In the genomic region with DNA sequence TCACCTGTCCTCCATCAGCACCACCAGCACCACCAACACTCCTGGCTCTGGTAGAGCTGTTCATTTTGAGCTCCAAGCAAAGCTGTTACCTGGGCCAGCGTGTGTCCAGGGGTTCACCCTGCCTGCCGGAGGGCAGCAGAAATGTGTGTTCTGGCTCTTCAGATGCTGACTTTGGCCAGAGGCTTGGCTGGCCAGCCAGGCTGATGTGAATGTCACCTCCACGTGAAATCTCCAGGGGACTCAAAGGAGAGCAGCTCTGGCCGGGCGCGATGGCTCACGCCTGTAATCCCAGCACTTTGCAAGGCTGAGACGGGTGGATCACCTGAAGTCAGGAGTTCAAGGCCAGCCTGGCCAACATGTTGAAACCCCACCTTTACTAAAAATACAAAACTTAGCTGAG, we compare ENCODE assay signal across 20 cellular contexts. TPM values are rescaled to one million over a fixed set of nuclear protein-coding genes. Genes with fewer than 3 reads are reported as not detected.
DNase-seq lines count a peak whose midpoint lies in the region; FAIRE-seq and TF ChIP-seq lines count a peak whose summit lies in the region.
"Had no signal": no experiment of that assay in that cellular context is flagged by ENCODE, and none has a peak within 500 bp of the region (broad histone marks: within the 10 kb centered on the region; RNA-seq: fewer than 3 reads in every experiment).

No MANE protein-coding gene starts in this region.

- H3K18ac ChIP-seq in H9 (ENCODE audit: insufficient read length, low read depth, low read length): no peak overlapping the region
- no peak overlapping the region for H3K18ac ChIP-seq in H1 (ENCODE audit: extremely low read depth, low read length)

- H3K23me2 ChIP-seq in H9 (ENCODE audit: insufficient read length, low read depth, low read length, poor library complexity, severe bottlenecking): no peaks in the 10 kb centered on the region
- no peaks in the 10 kb centered on the region for H3K23me2 ChIP-seq in H1 (ENCODE audit: low read depth, low read length)

- H2AK5ac ChIP-seq in H9 (ENCODE audit: insufficient read length, low read length) (no peak overlapping the region), H1 (ENCODE audit: low read depth, low read length) (no peak overlapping the region)

- H2BK5ac ChIP-seq in H9 (ENCODE audit: insufficient read length, low read length) (no peak overlapping the region), H1 (ENCODE audit: low read depth, low read length) (no peak overlapping the region)

- H3T11ph ChIP-seq in H9 (ENCODE audit: low read length): no peak overlapping the region

- TF ChIP-seq EP300 in H1 (IDR thresholded peaks at IDR 0.05; ENCODE audit: borderline replicate concordance in 1 of 2, low read depth in 2 of 2, low read length in 2 of 2): no peak

- H3K27ac ChIP-seq in BLaER1 treated with 17β-estradiol and CSF1 and Interleukin-3, amounts not matched to agents 10 nM and 100 nM: peak overlapping the region in 1 of 11 experiments; percentile 89; a peak in 1 of 22 replicates
- H3K27ac ChIP-seq in H9 (ENCODE audit: insufficient read length, low read depth, low read length) (no peak overlapping the region), H1 (ENCODE audit: low read depth, low read length) (no peak overlapping the region)
- H3K27ac ChIP-seq: HL-60, RWPE1, SJCRH30 had no signal

- H3K56ac ChIP-seq in H9 (ENCODE audit: insufficient read length, low read depth, low read length): no peak overlapping the region
- no peak overlapping the region for H3K56ac ChIP-seq in H1 (replicated peaks; ENCODE audit: insufficient read length, low read depth, low read length)

- FAIRE-seq in H1 (lab: Jason Lieb, UNC): no peak
- FAIRE-seq: HTR-8/SVneo had no signal

- H2BK120ac ChIP-seq in H9 (ENCODE audit: low read depth, low read length, poor library complexity, severe bottlenecking) (no peak overlapping the region), H1 (replicated peaks; ENCODE audit: low read depth, low read length) (no peak overlapping the region)

- H3K4me2 ChIP-seq in BLaER1 treated with 17β-estradiol and CSF1 and Interleukin-3, amounts not matched to agents 10 nM and 100 nM: peak overlapping the region in 9 of 11 experiments; percentile 73 to 93 (median 90); a peak in 15 of 22 replicates
- no peak overlapping the region for H3K4me2 ChIP-seq in H9 (ENCODE audit: insufficient read depth, insufficient read length, low read length)
- H3K4me2 ChIP-seq in H1 (ENCODE audit: insufficient read depth in 1 of 2, low read depth in 2 of 2, low read length in 2 of 2): no peak overlapping the region

- CTCF ChIA-PET in H1 (lab: Charles Lee; ENCODE audit: partially characterized antibody): interaction anchor here (0.6 to 17.4 kb wide), 11 partner anchors 8 to 354 kb away, joined by 3 to 367 read pairs (median 9); no protein-coding TSS in a partner anchor

- H4K8ac ChIP-seq in H9 (replicated peaks; ENCODE audit: insufficient read length, low read depth, low read length) (no peak overlapping the region), H1 (ENCODE audit: extremely low read depth, insufficient read depth, low read length) (no peak overlapping the region)

- H3K23ac ChIP-seq in H9 (ENCODE audit: insufficient read length, low read depth, low read length) (no peak overlapping the region), H1 (ENCODE audit: insufficient read length) (no peak overlapping the region)

- no CpG with 5 or more reads among the region's 8 CpGs for WGBS in H9 (ENCODE audit: extremely low coverage, insufficient read length, low lambda C conversion rate)
- WGBS in H1 (ENCODE audit: extremely low coverage in 1 of 2, insufficient coverage in 1 of 2, insufficient read length in 1 of 2, insufficient replicate concordance in 2 of 2, low coverage in 1 of 2, low lambda C conversion rate in 2 of 2, missing lambda C conversion rate in 1 of 2), 2 experiments: 84% methylated on average over 8 of the region's 8 CpGs; no CpG with 5 or more reads in 1 of the 2 experiments

- TF ChIP-seq CTCF in H9 (conservative IDR thresholded peaks at IDR 0.05): no peak
- TF ChIP-seq CTCF in H1 (IDR thresholded peaks at IDR 0.05; ENCODE audit: control extremely low read depth in 1 of 3, insufficient read depth in 1 of 3, low read depth in 1 of 3, low read length in 3 of 3): no peak

- H3K79me2 ChIP-seq in H9 (ENCODE audit: insufficient read depth, low read length): no peaks in the 10 kb centered on the region
- H3K79me2 ChIP-seq in H1 (ENCODE audit: control insufficient read depth in 1 of 2, insufficient read depth in 2 of 2, low read length in 2 of 2): no peaks in the 10 kb centered on the region

- H4K5ac ChIP-seq in H9 (ENCODE audit: insufficient read length, low read depth, low read length) (no peak overlapping the region), H1 (ENCODE audit: insufficient read length, low read depth, low read length) (no peak overlapping the region)

- no peak overlapping the region for H2BK12ac ChIP-seq in H9 (ENCODE audit: insufficient read length, low read depth, low read length)
- H2BK12ac ChIP-seq in H1 (ENCODE audit: low read depth, low read length): 0 out of 2 replicates have a peak overlapping the region, but pooled peaks have one; percentile 28

- DNase-seq in H9: peak; percentile 20
- peak in 1 of 2 experiments; percentile 28 for DNase-seq in H1 (ENCODE audit: low read depth in 1 of 2, low spot score in 2 of 2)
- DNase-seq in posterior vena cava (ENCODE audit: low spot score): peak; percentile 31
- DNase-seq in LoVo (ENCODE audit: low spot score): no peak
- DNase-seq in epidermal melanocyte (ENCODE audit: insufficient read length, low spot score): no peak
- no peak for DNase-seq in CD1c-positive myeloid dendritic cell (ENCODE audit: extremely low spot score)
- DNase-seq: ACHN; AML-193; CD4-positive, alpha-beta memory T cell; NCI-H187 treated with DMSO at 0.1 percent for 48 hours; NCI-H446; NK-92 treated with Interleukin-12 subunit alpha and Interleukin-12 subunit beta, amount 100 ng/mL, for 24 hours; SJCRH30 had no signal

- H3K36me3 ChIP-seq in BLaER1 treated with 17β-estradiol and CSF1 and Interleukin-3, amounts not matched to agents 10 nM and 100 nM: no peaks in the 10 kb centered on the region
- H3K36me3 ChIP-seq in H1 (ENCODE audit: control insufficient read depth in 2 of 4, insufficient read depth in 4 of 4, low read length in 3 of 4): no peaks in the 10 kb centered on the region
- H3K36me3 ChIP-seq: HAP-1, SJCRH30 had no signal

- H4K20me1 ChIP-seq in BLaER1 treated with 17β-estradiol and CSF1 and Interleukin-3, amounts not matched to agents 10 nM and 100 nM: no peaks in the 10 kb centered on the region
- no peaks in the 10 kb centered on the region for H4K20me1 ChIP-seq in H9 (ENCODE audit: control insufficient read depth, insufficient read depth, insufficient read length)
- no peaks in the 10 kb centered on the region for H4K20me1 ChIP-seq in H1 (replicated peaks in 1 of 2; ENCODE audit: control insufficient read depth in 1 of 2, insufficient read depth in 2 of 2, low read length in 2 of 2)

- no peak overlapping the region for H2BK20ac ChIP-seq in H9 (ENCODE audit: low read depth, low read length, poor library complexity, severe bottlenecking)
- H2BK20ac ChIP-seq in H1 (ENCODE audit: low read length): no peak overlapping the region

- TF ChIP-seq RAD21 in H1 (IDR thresholded peaks at IDR 0.05 in 1 of 2, conservative IDR thresholded peaks at IDR 0.05 in 1 of 2; ENCODE audit: low read depth in 2 of 2, low read length in 2 of 2): no peak

- H3K4ac ChIP-seq in H9 (ENCODE audit: low read depth, low read length) (no peak overlapping the region), H1 (replicated peaks; ENCODE audit: insufficient read length, low read depth, low read length) (no peak overlapping the region)

- peaks cover 29% of the 10 kb centered on the region for H3K27me3 Mint-ChIP-seq in H9 (ENCODE audit: low read depth)

- no peak overlapping the region for H3K27ac Mint-ChIP-seq in H9
- H3K27ac Mint-ChIP-seq: CD4-positive, alpha-beta memory T cell had no signal

- H3K9ac ChIP-seq in BLaER1 treated with 17β-estradiol and CSF1 and Interleukin-3, amounts not matched to agents 10 nM and 100 nM: no peak overlapping the region
- H3K9ac ChIP-seq in H9 (ENCODE audit: extremely low read depth, insufficient read length, low read length) (no peak overlapping the region), H1 (replicated peaks in 1 of 4; ENCODE audit: extremely low read depth in 1 of 4, low read depth in 3 of 4, low read length in 3 of 4) (no peak overlapping the region)

- H3K4me3 Mint-ChIP-seq in H9: no peak overlapping the region
- H3K4me3 Mint-ChIP-seq: CD4-positive, alpha-beta memory T cell had no signal

- H3K14ac ChIP-seq in H9 (ENCODE audit: insufficient read depth, low read length): no peak overlapping the region
- no peak overlapping the region for H3K14ac ChIP-seq in H1 (ENCODE audit: insufficient read length)

- H2AFZ ChIP-seq in H9 (ENCODE audit: low read length) (no peak overlapping the region), H1 (ENCODE audit: low read length) (no peak overlapping the region)

- peaks cover 6 to 21% of the 10 kb centered on the region in 2 experiments; a peak in 3 of 4 replicates for H3K4me1 Mint-ChIP-seq in H9

- peaks cover 41 to 68% (median 60%) of the 10 kb centered on the region in 10 experiments for H3K4me1 ChIP-seq in BLaER1 treated with 17β-estradiol and CSF1 and Interleukin-3, amounts not matched to agents 10 nM and 100 nM
- no peaks in the 10 kb centered on the region for H3K4me1 ChIP-seq in H9 (ENCODE audit: insufficient read depth, low read length)
- H3K4me1 ChIP-seq in H1 (replicated peaks in 1 of 4; ENCODE audit: control insufficient read depth in 3 of 4, insufficient read depth in 4 of 4, low read length in 3 of 4): peaks cover 0 to 2% (median 0%) of the 10 kb centered on the region in 4 experiments; a peak in 3 of 7 replicates
- H3K4me1 ChIP-seq: HAP-1, SJCRH30 had no signal

- H2BK15ac ChIP-seq in H9 (ENCODE audit: low read depth, low read length): no peak overlapping the region
- no peak overlapping the region for H2BK15ac ChIP-seq in H1 (ENCODE audit: low read length)

- TF ChIP-seq POLR2A in H1 (IDR thresholded peaks at IDR 0.05; ENCODE audit: control extremely low read depth in 1 of 2, low read depth in 2 of 2, low read length in 2 of 2): no peak

- H3K9me3 ChIP-seq in BLaER1 treated with 17β-estradiol and CSF1 and Interleukin-3, amounts not matched to agents 10 nM and 100 nM (replicated peaks in 1 of 11): peaks cover 0 to 13% (median 10%) of the 10 kb centered on the region in 11 experiments; a peak in 14 of 22 replicates
- no peaks in the 10 kb centered on the region for H3K9me3 ChIP-seq in H9 (ENCODE audit: control insufficient read depth, low read depth, low read length)
- H3K9me3 ChIP-seq in H1 (ENCODE audit: insufficient read depth in 2 of 2, low read depth in 1 of 2, low read length in 1 of 2): no peaks in the 10 kb centered on the region
- H3K9me3 ChIP-seq: HAP-1, SJCRH30 had no signal

- no peak overlapping the region for H4K91ac ChIP-seq in H9 (ENCODE audit: insufficient read length, low read depth, low read length)
- H4K91ac ChIP-seq in H1 (replicated peaks; ENCODE audit: insufficient read length, low read length): no peak overlapping the region

- POLR2A ChIA-PET in H1 (lab: Charles Lee; ENCODE audit: partially characterized antibody): interaction anchor here (1.2 to 1.7 kb wide), 2 partner anchors 141 to 363 kb away, joined by 3 to 4 read pairs; a partner anchor contains a TSS

- H3K27me3 ChIP-seq in BLaER1 treated with 17β-estradiol and CSF1 and Interleukin-3, amounts not matched to agents 10 nM and 100 nM: no peaks in the 10 kb centered on the region
- H3K27me3 ChIP-seq in H9 (ENCODE audit: insufficient read depth, low read length) (no peaks in the 10 kb centered on the region), H1 (replicated peaks in 1 of 4; ENCODE audit: control insufficient read depth in 3 of 4, extremely low read depth in 1 of 4, insufficient read depth in 3 of 4, low read length in 3 of 4) (no peaks in the 10 kb centered on the region)

- no peaks in the 10 kb centered on the region for H3K79me1 ChIP-seq in H9 (ENCODE audit: insufficient read depth, low read depth, low read length, poor library complexity, severe bottlenecking)
- no peaks in the 10 kb centered on the region for H3K79me1 ChIP-seq in H1 (ENCODE audit: low read depth, low read length)

- intact Hi-C loops in posterior vena cava (cut with DNase I): loop anchor here in 1 of 2 donors (2.0 kb wide), 1 partner anchor 139 kb away; no protein-coding TSS in a partner anchor

- no peak overlapping the region for H3K4me3 ChIP-seq in BLaER1 treated with 17β-estradiol and CSF1 and Interleukin-3, amounts not matched to agents 10 nM and 100 nM
- no peak overlapping the region for H3K4me3 ChIP-seq in H1 (ENCODE audit: extremely low read depth in 1 of 4, insufficient read depth in 2 of 4, low read depth in 3 of 4, low read length in 4 of 4)
- H3K4me3 ChIP-seq: HAP-1, SJCRH30 had no signal

- no peaks in the 10 kb centered on the region for H3K9me3 Mint-ChIP-seq in H9

- H3K36me3 Mint-ChIP-seq in H9 (ENCODE audit: insufficient read depth in 1 of 3, low read depth in 3 of 3): no peaks in the 10 kb centered on the region
- H3K36me3 Mint-ChIP-seq: CD4-positive, alpha-beta memory T cell had no signal

RNA-seq across cellular contexts. Expression of a gene that starts 33.5 kb away (rescaled TPM):
- total RNA-seq in H9 (2021) (not detected in 2 replicates), posterior vena cava (not detected)
- not detected in 2 replicates for total RNA-seq in H1 (2021; fragmentation: NEBNext Ultra II Directional; extraction: Animal tissue kit (Norgen Biotek cat#: 25700))
- polyA plus RNA-seq in H1 (2011; rRNA removed): not detected in 2 replicates
- not detected for polyA plus RNA-seq in H1 (2011; cell fraction: cytosol; rRNA removed)
- not detected for polyA plus RNA-seq in H1 (2011; cell fraction: nucleus; rRNA removed)
- not detected in 4 replicates for polyA plus RNA-seq in H1 (2012, experiment 1 of 2)
- polyA plus RNA-seq in H1 (2012, experiment 2 of 2): not detected
- polyA plus RNA-seq in H1 (2013, experiment 1 of 2): not detected
- not detected for polyA plus RNA-seq in H1 (2013, experiment 2 of 2)
- not detected in 2 replicates for polyA minus RNA-seq in H1 (2011; rRNA and poly(A)+ RNA removed)
- not detected for polyA minus RNA-seq in H1 (2011; cell fraction: cytosol; rRNA and poly(A)+ RNA removed)
- not detected for polyA minus RNA-seq in H1 (2011; cell fraction: nucleus; rRNA and poly(A)+ RNA removed)
- total RNA-seq: CD4-positive, alpha-beta memory T cell; LHCN-M2; OCI-LY7; SJCRH30 had no signal
- polyA plus RNA-seq: CD4-positive, alpha-beta memory T cell had no signal

Comparison
In these comparisons a context has a peak if more than half of its experiments do, and no peak if none do; other contexts are left out.
1. H3K4me2 ChIP-seq: peak in BLaER1 treated with 17β-estradiol and CSF1 and Interleukin-3, amounts not matched to agents 10 nM and 100 nM (9 of 11); none in H9 (single experiment) and H1 (0 of 2).
2. DNase-seq: peak in H9 (single experiment) and posterior vena cava (single experiment); none in LoVo (single experiment), epidermal melanocyte (single experiment) and CD1c-positive myeloid dendritic cell (single experiment).